Comparison of ENCODE assay signal across 14 cellular contexts in genomic region chr14:53999061-53999488, GRCh38. TPM values are rescaled to one million over a fixed set of nuclear protein-coding genes. Genes with fewer than 3 reads are reported as not detected.
DNase-seq lines count a peak whose midpoint lies in the region; ATAC-seq and TF ChIP-seq lines count a peak whose summit lies in the region.
"Had no signal": no experiment of that assay in that cellular context is flagged by ENCODE, and none has a peak within 500 bp of the region (broad histone marks: within the 10 kb centered on the region; RNA-seq: fewer than 3 reads in every experiment).

No MANE protein-coding gene starts in this region.

- no peak for TF ChIP-seq EP300 in sigmoid colon (IDR thresholded peaks at IDR 0.05)

- no peak overlapping the region for H2AFZ ChIP-seq in PC-3 (ENCODE audit: low read length)

- no peak overlapping the region for H3K9ac ChIP-seq in PC-3 (ENCODE audit: low read length)

- H3K36me3 ChIP-seq in PC-3 (ENCODE audit: low read depth, low read length) (no peaks in the 10 kb centered on the region), sigmoid colon (no peaks in the 10 kb centered on the region)

- H3F3A ChIP-seq in PC-3 (ENCODE audit: low read length, unreplicated experiment), result no peaks in the 10 kb centered on the region

- no peak overlapping the region for H3K4me3 ChIP-seq in PC-3 (ENCODE audit: low read length)
- H3K4me3 ChIP-seq in sigmoid colon, result no peak overlapping the region

- ATAC-seq in PC-3 (peak; percentile 51), GM21528 (IDR thresholded peaks at IDR 0.05; ENCODE audit: low FRiP score, unreplicated experiment) (no peak)
- ATAC-seq in stimulated activated effector memory CD8-positive, alpha-beta T cell treated with anti-CD3 and anti-CD28 coated beads, Interleukin-12 subunit alpha, Interleukin-12 subunit beta, amount 100 ng/mL, for 72 hours, result no peak
- no peak for ATAC-seq in CD4-positive, alpha-beta T cell (ENCODE audit: poor library complexity)

- DNase-seq in G401 (ENCODE audit: low spot score) (peak; percentile 75), PC-3 (no peak), fibroblast of peridontal ligament (ENCODE audit: extremely low read depth) (peak; percentile 70), renal cortical epithelial cell (ENCODE audit: low read depth) (peak; percentile 88), sigmoid colon (no peak)
- DNase-seq in stimulated activated effector memory CD8-positive, alpha-beta T cell treated with anti-CD3 and anti-CD28 coated beads, Interleukin-12 subunit alpha, Interleukin-12 subunit beta, amount 100 ng/mL, for 72 hours (ENCODE audit: low spot score in 2 of 2), result no peak
- no peak for DNase-seq in CD4-positive, alpha-beta T cell
- DNase-seq: activated effector memory CD4-positive, alpha-beta T cell treated with Interleukin-2 at 50 U/mL for 16 hours; effector CD8-positive, alpha-beta T cell; NCI-H524 treated with DMSO at 0.1 percent for 48 hours; SIG-M5; stimulated activated CD4-positive, alpha-beta T cell treated with anti-CD3 and anti-CD28 coated beads, Interleukin-2, amount 100 ng/mL, for 24 hours had no signal

- H3K9me3 ChIP-seq in PC-3 (ENCODE audit: low read length) (no peaks in the 10 kb centered on the region), sigmoid colon (no peaks in the 10 kb centered on the region)
- no peaks in the 10 kb centered on the region for H3K9me3 ChIP-seq in CD4-positive, alpha-beta T cell (ENCODE audit: control insufficient read depth, low read length)

- TF ChIP-seq CTCF in PC-3 (conservative IDR thresholded peaks at IDR 0.05; ENCODE audit: low read depth, low read length), result no peak
- TF ChIP-seq CTCF in sigmoid colon (IDR thresholded peaks at IDR 0.05), result no peak
- TF ChIP-seq CTCF in CD4-positive, alpha-beta T cell (IDR thresholded peaks at IDR 0.05), result no peak

- no peak overlapping the region for H3K27ac Mint-ChIP-seq in stimulated activated effector memory CD8-positive, alpha-beta T cell treated with anti-CD3 and anti-CD28 coated beads, Interleukin-12 subunit alpha, Interleukin-12 subunit beta, amount 100 ng/mL, for 72 hours
- no peak overlapping the region for H3K27ac Mint-ChIP-seq in CD4-positive, alpha-beta T cell

- no peaks in the 10 kb centered on the region for H3K36me3 Mint-ChIP-seq in stimulated activated effector memory CD8-positive, alpha-beta T cell treated with anti-CD3 and anti-CD28 coated beads, Interleukin-12 subunit alpha, Interleukin-12 subunit beta, amount 100 ng/mL, for 72 hours
- no peaks in the 10 kb centered on the region for H3K36me3 Mint-ChIP-seq in CD4-positive, alpha-beta T cell (ENCODE audit: low read depth)

- H3K27ac ChIP-seq in PC-3 (ENCODE audit: low read length), result no peak overlapping the region
- no peak overlapping the region for H3K27ac ChIP-seq in sigmoid colon
- no peak overlapping the region for H3K27ac ChIP-seq in CD4-positive, alpha-beta T cell (ENCODE audit: low read depth, low read length)

- H3K27me3 Mint-ChIP-seq in CD4-positive, alpha-beta T cell, result peaks cover 10% of the 10 kb centered on the region

- in situ Hi-C loops in G401 (cut with HindIII; ENCODE audit: low sequenced_read_pairs), result no loop called here

- no peaks in the 10 kb centered on the region for H3K27me3 ChIP-seq in PC-3 (ENCODE audit: low read length)
- no peaks in the 10 kb centered on the region for H3K27me3 ChIP-seq in sigmoid colon
- no peaks in the 10 kb centered on the region for H3K27me3 ChIP-seq in CD4-positive, alpha-beta T cell (ENCODE audit: control insufficient read depth, insufficient read depth, low read length)

- H3K4me1 Mint-ChIP-seq in stimulated activated effector memory CD8-positive, alpha-beta T cell treated with anti-CD3 and anti-CD28 coated beads, Interleukin-12 subunit alpha, Interleukin-12 subunit beta, amount 100 ng/mL, for 72 hours, result no peaks in the 10 kb centered on the region
- no peaks in the 10 kb centered on the region for H3K4me1 Mint-ChIP-seq in CD4-positive, alpha-beta T cell (ENCODE audit: low read depth)
- H3K4me1 Mint-ChIP-seq: neural crest cell had no signal

- 70 to 88% methylated on average over 5 of the region's 5 CpGs for WGBS in sigmoid colon, 2 donors

- CTCF ChIA-PET in PC-3 (lab: Charles Lee), result no interaction called here
- CTCF ChIA-PET in CD4-positive, alpha-beta T cell (lab: Charles Lee), result no interaction called here

- H3K4me2 ChIP-seq in PC-3 (ENCODE audit: low read length), result no peak overlapping the region

- no peak overlapping the region for H3K4me3 Mint-ChIP-seq in stimulated activated effector memory CD8-positive, alpha-beta T cell treated with anti-CD3 and anti-CD28 coated beads, Interleukin-12 subunit alpha, Interleukin-12 subunit beta, amount 100 ng/mL, for 72 hours
- no peak overlapping the region for H3K4me3 Mint-ChIP-seq in CD4-positive, alpha-beta T cell
- H3K4me3 Mint-ChIP-seq: neural crest cell had no signal

- POLR2A ChIA-PET in PC-3 (lab: Charles Lee; ENCODE audit: unreplicated experiment), result no interaction called here
- POLR2A ChIA-PET in CD4-positive, alpha-beta T cell (lab: Charles Lee), result no interaction called here

- no TSS peak for BruUV-seq in PC-3 (replicated peaks; lab: Mats Ljungman, UMichigan)

- no peaks in the 10 kb centered on the region for H3K79me2 ChIP-seq in PC-3 (ENCODE audit: low read length)

- H3K9me2 ChIP-seq in PC-3 (replicated peaks; ENCODE audit: low read length), result no peaks in the 10 kb centered on the region

- intact Hi-C loops in PC-3 (cut with micrococcal nuclease) (no loop called here), sigmoid colon (cut with DNase I) (no loop called here)
- intact Hi-C loops in CD4-positive, alpha-beta T cell (cut with DNase I, micrococcal nuclease), result no loop called here

- no peak for TF ChIP-seq POLR2A in sigmoid colon (IDR thresholded peaks at IDR 0.05)

- no peaks in the 10 kb centered on the region for H3K9me3 Mint-ChIP-seq in stimulated activated effector memory CD8-positive, alpha-beta T cell treated with anti-CD3 and anti-CD28 coated beads, Interleukin-12 subunit alpha, Interleukin-12 subunit beta, amount 100 ng/mL, for 72 hours
- no peaks in the 10 kb centered on the region for H3K9me3 Mint-ChIP-seq in CD4-positive, alpha-beta T cell
- H3K9me3 Mint-ChIP-seq: neural crest cell had no signal

- no peaks in the 10 kb centered on the region for H3K4me1 ChIP-seq in PC-3 (ENCODE audit: insufficient read depth, low read length)
- H3K4me1 ChIP-seq in sigmoid colon, result peaks cover 0 to 10% (median 3%) of the 10 kb centered on the region in 4 donors

- no peaks in the 10 kb centered on the region for H4K20me1 ChIP-seq in PC-3 (ENCODE audit: low read length)

RNA-seq across cellular contexts. Expression of gene BMP4, which starts 42.5 kb away (rescaled TPM):
- 461 and 546 TPM in 2 replicates for total RNA-seq in G401 (2014; rRNA removed; shearing (Covaris generic))
- total RNA-seq in PC-3 (2014; rRNA removed) (8.7 and 16.5 TPM in 2 replicates), renal cortical epithelial cell (1.2 and 4.0 TPM in 2 replicates), sigmoid colon (10 to 100 TPM; 19.4 to 31.4 (median 28.0) TPM)
- 10 to 100 TPM in 1 of 3 donors, 1 to 10 TPM in 2; 3.7 to 12.0 (median 8.9) TPM for polyA plus RNA-seq in sigmoid colon
- total RNA-seq in CD4-positive, alpha-beta T cell, result not detected

Comparison
In these comparisons a context has a peak if more than half of its experiments do, and no peak if none do; other contexts are left out.
1. DNase-seq: peak in G401 (single experiment), fibroblast of peridontal ligament (single experiment) and renal cortical epithelial cell (single experiment); none in PC-3 (single experiment), sigmoid colon (single experiment), stimulated activated effector memory CD8-positive, alpha-beta T cell treated with anti-CD3 and anti-CD28 coated beads, Interleukin-12 subunit alpha, Interleukin-12 subunit beta, amount 100 ng/mL, for 72 hours (0 of 2) and CD4-positive, alpha-beta T cell (0 of 10).
2. RNA of gene BMP4, which starts 42.5 kb away (total RNA-seq): 461 to 546 TPM in G401; 19.4 to 31.4 TPM in sigmoid colon, 8.7 to 16.5 TPM in PC-3, 1.2 to 4.0 TPM in renal cortical epithelial cell and not detected in CD4-positive, alpha-beta T cell; every median in the first group is over 10 times any median in the second.